In the genomic region with DNA sequence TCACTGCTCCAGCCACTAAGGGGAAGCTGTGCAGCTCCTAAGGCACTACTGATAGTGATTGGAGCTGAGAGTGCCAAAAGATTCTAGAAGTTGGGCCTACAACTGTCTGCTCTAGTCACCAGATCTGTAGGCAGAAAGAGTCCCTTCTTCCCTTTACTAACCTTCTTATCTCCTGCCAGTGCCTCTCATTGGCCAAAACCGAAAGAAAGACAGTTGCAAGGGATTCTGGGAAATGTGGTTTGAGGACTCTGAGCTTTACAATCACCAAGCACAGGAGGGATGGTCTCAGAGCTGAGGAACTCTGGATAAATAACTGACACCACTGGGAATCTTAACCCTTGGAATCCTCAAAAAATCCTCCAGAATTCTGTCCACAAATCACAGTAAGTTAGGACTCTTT, we compare ENCODE assay signal across 18 cellular contexts.
"Had no signal": no experiment of that assay in that cellular context is flagged by ENCODE, and none has a peak within 500 bp of the region (broad histone marks: within the 10 kb centered on the region; RNA-seq: fewer than 3 reads in every experiment).

No MANE protein-coding gene starts in this region.

- H3K4me3 ChIP-seq: coronary artery, esophagus muscularis mucosa, uterus had no signal

- H3K9me3 Mint-ChIP-seq: activated CD4-positive, alpha-beta T cell treated with anti-CD3 and anti-CD28 coated beads, Interleukin-2, amount 10 ng/mL, durations not matched to agents 24 days and 14 days; brain; stimulated activated memory B cell treated with anti-CD40 and anti-IgM and Interleukin-4, amounts not matched to agents 10 μg/mL and 1 μg/mL and 100 μg/mL, for 72 hours had no signal

- H3K27ac Mint-ChIP-seq: activated CD4-positive, alpha-beta T cell treated with anti-CD3 and anti-CD28 coated beads, Interleukin-2, amount 10 ng/mL, durations not matched to agents 24 days and 14 days; activated CD8-positive, alpha-beta T cell treated with anti-CD3 and anti-CD28 coated beads, Interleukin-2, amount 10 ng/mL, durations not matched to agents 7 days and 5 days; activated naive CD8-positive, alpha-beta T cell; brain; immature natural killer cell; natural killer cell; stimulated activated memory B cell treated with anti-CD40 and anti-IgM and Interleukin-4, amounts not matched to agents 10 μg/mL and 1 μg/mL and 100 μg/mL, for 72 hours had no signal

- H3K4me1 Mint-ChIP-seq: activated CD4-positive, alpha-beta T cell treated with anti-CD3 and anti-CD28 coated beads, Interleukin-2, amount 10 ng/mL, durations not matched to agents 24 days and 14 days; immature natural killer cell; natural killer cell; stimulated activated memory B cell treated with anti-CD40 and anti-IgM and Interleukin-4, amounts not matched to agents 10 μg/mL and 1 μg/mL and 100 μg/mL, for 72 hours had no signal

- DNase-seq: activated CD4-positive, alpha-beta T cell treated with anti-CD3 and anti-CD28 coated beads, Interleukin-2, amount 10 ng/mL, durations not matched to agents 24 days and 14 days; activated CD4-positive, CD25-positive, alpha-beta regulatory T cell; activated CD8-positive, alpha-beta memory T cell treated with anti-CD3 and anti-CD28 coated beads, Interleukin-2, amount 50 U/mL, for 4 hours; activated CD8-positive, alpha-beta T cell treated with anti-CD3 and anti-CD28 coated beads, Interleukin-2, amount 10 ng/mL, durations not matched to agents 7 days and 5 days; activated gamma-delta T cell treated with Interleukin-2 at 50 U/mL for 16 hours; amygdala; central memory CD4-positive, alpha-beta T cell; hippocampal formation; immature natural killer cell; mesenchymal stem cell; natural killer cell; occipital lobe; uterus had no signal

- ATAC-seq: activated CD8-positive, alpha-beta T cell treated with anti-CD3 and anti-CD28 coated beads, Interleukin-2, amount 10 ng/mL, durations not matched to agents 7 days and 5 days; natural killer cell had no signal

- H3K27me3 Mint-ChIP-seq: activated CD4-positive, alpha-beta T cell treated with anti-CD3 and anti-CD28 coated beads, Interleukin-2, amount 10 ng/mL, durations not matched to agents 24 days and 14 days; activated naive CD8-positive, alpha-beta T cell; brain; stimulated activated memory B cell treated with anti-CD40 and anti-IgM and Interleukin-4, amounts not matched to agents 10 μg/mL and 1 μg/mL and 100 μg/mL, for 72 hours had no signal

- H3K4me1 ChIP-seq: esophagus muscularis mucosa, uterus had no signal

- H3K9me3 ChIP-seq: esophagus muscularis mucosa, uterus had no signal

- H3K27me3 ChIP-seq: esophagus muscularis mucosa, uterus had no signal

- H3K4me3 Mint-ChIP-seq: activated CD4-positive, alpha-beta T cell treated with anti-CD3 and anti-CD28 coated beads, Interleukin-2, amount 10 ng/mL, durations not matched to agents 24 days and 14 days; activated CD8-positive, alpha-beta T cell treated with anti-CD3 and anti-CD28 coated beads, Interleukin-2, amount 10 ng/mL, durations not matched to agents 7 days and 5 days; activated naive CD8-positive, alpha-beta T cell; brain; immature natural killer cell; natural killer cell; stimulated activated memory B cell treated with anti-CD40 and anti-IgM and Interleukin-4, amounts not matched to agents 10 μg/mL and 1 μg/mL and 100 μg/mL, for 72 hours had no signal

- H3K27ac ChIP-seq: coronary artery, esophagus muscularis mucosa, uterus had no signal

- H3K36me3 Mint-ChIP-seq: activated naive CD8-positive, alpha-beta T cell; brain; immature natural killer cell; natural killer cell; stimulated activated memory B cell treated with anti-CD40 and anti-IgM and Interleukin-4, amounts not matched to agents 10 μg/mL and 1 μg/mL and 100 μg/mL, for 72 hours had no signal

- H3K36me3 ChIP-seq: esophagus muscularis mucosa, uterus had no signal
